In the genomic region with DNA sequence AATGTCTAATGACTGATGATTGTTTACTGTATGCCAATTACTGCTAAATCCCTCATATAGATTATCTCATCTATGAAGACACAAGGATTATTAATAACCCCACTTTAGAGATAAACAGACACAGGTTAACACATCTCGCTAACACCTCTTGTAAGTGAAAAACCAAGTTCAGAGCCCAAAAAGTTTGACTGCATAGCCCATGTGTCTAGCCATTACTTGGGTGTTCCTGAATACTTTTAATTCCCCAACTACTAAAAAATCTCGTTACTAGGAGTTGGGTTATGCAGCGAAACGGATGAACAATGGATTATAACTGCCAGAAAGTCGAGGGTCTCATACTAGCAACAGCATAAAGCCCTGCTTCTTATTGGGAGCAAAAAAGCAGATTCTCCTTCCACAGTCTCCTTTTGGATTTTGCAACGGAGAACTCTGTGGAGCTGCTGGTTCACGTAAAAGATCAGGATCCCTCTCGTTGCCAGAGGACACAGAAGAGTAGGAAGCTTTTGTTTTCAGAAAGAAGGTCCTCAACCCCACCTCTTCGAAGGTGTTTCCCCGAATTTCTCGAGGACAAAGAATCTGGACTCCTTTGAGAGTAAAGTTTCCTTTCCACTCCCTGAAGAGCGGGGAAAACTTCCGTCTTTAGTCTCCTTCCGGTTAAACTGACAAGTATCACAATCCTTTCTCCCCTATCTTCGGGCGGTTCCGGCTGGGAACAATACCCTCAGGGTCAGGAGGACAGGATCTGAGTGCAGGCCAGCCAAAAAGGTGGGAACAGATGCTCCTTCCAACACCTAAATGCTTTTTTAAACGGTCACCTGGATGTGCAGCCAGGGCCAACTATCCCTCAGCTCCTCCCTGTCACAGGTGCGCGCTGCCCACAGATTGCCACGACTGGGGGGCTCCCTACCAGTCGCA, we compare ENCODE assay signal across 8 cellular contexts. TPM values are rescaled to one million over a fixed set of nuclear protein-coding genes. Genes with fewer than 3 reads are reported as not detected.
DNase-seq lines count a peak whose midpoint lies in the region; ATAC-seq, FAIRE-seq and TF ChIP-seq lines count a peak whose summit lies in the region.

No MANE protein-coding gene starts in this region.

- peak overlapping the region; percentile 90 for H3K4me2 ChIP-seq in Karpas-422 (ENCODE audit: low read depth, low read length, poor library complexity, severe bottlenecking)

- TF ChIP-seq CTCF in WTC11 (IDR thresholded peaks at IDR 0.05) (no peak), fibroblast of the aortic adventitia (IDR thresholded peaks at IDR 0.05; ENCODE audit: insufficient read depth, low read length) (no peak)

- H3K4me3 Mint-ChIP-seq in WTC11 = peak overlapping the region; percentile 100
- peak overlapping the region; percentile 96 to 100 (median 100) for H3K4me3 Mint-ChIP-seq in naive thymus-derived CD8-positive, alpha-beta T cell

- H3K27me3 Mint-ChIP-seq in WTC11 (ENCODE audit: low read depth) = no peaks in the 10 kb centered on the region
- H3K27me3 Mint-ChIP-seq in naive thymus-derived CD8-positive, alpha-beta T cell = no peaks in the 10 kb centered on the region

- H3K9me3 Mint-ChIP-seq in WTC11 = no peaks in the 10 kb centered on the region
- H3K9me3 Mint-ChIP-seq in naive thymus-derived CD8-positive, alpha-beta T cell = no peaks in the 10 kb centered on the region

- peak overlapping the region; percentile 86 for H3K27ac ChIP-seq in Karpas-422 (ENCODE audit: low read length)

- H3K36me3 Mint-ChIP-seq in WTC11 = peaks cover 42% of the 10 kb centered on the region
- H3K36me3 Mint-ChIP-seq in naive thymus-derived CD8-positive, alpha-beta T cell = peaks cover 15 to 38% (median 26%) of the 10 kb centered on the region in 3 donors

- H3K27me3 ChIP-seq in Karpas-422 (ENCODE audit: low read length) = no peaks in the 10 kb centered on the region

- H4K20me1 ChIP-seq in Karpas-422 (ENCODE audit: insufficient read depth, low read depth, low read length) = no peaks in the 10 kb centered on the region

- H3K27ac Mint-ChIP-seq in WTC11 = peak overlapping the region; percentile 100
- peak overlapping the region; percentile 98 to 100 (median 100) for H3K27ac Mint-ChIP-seq in naive thymus-derived CD8-positive, alpha-beta T cell

- peak; percentile 17; the same call in 1 of the 2 replicates for TF ChIP-seq POLR2A in H54 (IDR thresholded peaks at IDR 0.05; ENCODE audit: low read depth, low read length)

- H3K4me1 Mint-ChIP-seq in WTC11 = peaks cover 22% of the 10 kb centered on the region
- H3K4me1 Mint-ChIP-seq in naive thymus-derived CD8-positive, alpha-beta T cell = peaks cover 20 to 56% (median 52%) of the 10 kb centered on the region in 4 donors

- DNase-seq in stimulated activated CD4-positive, alpha-beta T cell treated with anti-CD3 and anti-CD28 coated beads, Interleukin-12 subunit alpha, Interleukin-12 subunit beta, amount 100 ng/mL, for 48 hours (ENCODE audit: low read depth in 2 of 3, low spot score in 1 of 3) = peak in 2 of 3 donors; percentile 7 to 28
- DNase-seq in stimulated activated CD4-positive, alpha-beta T cell treated with anti-CD3 and anti-CD28 coated beads, Interleukin-4, amount 100 ng/mL, for 4 hours = no peak
- peak; percentile 20 for DNase-seq in H54 (ENCODE audit: insufficient read length, low spot score)
- DNase-seq in Karpas-422 = peak; percentile 73
- peak; percentile 35 for DNase-seq in WTC11 (ENCODE audit: low spot score)
- peak; percentile 55 for DNase-seq in fibroblast of the aortic adventitia (ENCODE audit: low read depth)
- peak in 2 of 10 donors; percentile 23 to 28 for DNase-seq in naive thymus-derived CD8-positive, alpha-beta T cell
- no peak for DNase-seq in retina

- H3K4me3 ChIP-seq in Karpas-422 (ENCODE audit: low read length) (peak overlapping the region; percentile 91), fibroblast of the aortic adventitia (ENCODE audit: low read depth, low read length) (peak overlapping the region; percentile 94)

- POLR2A ChIA-PET in WTC11 (lab: Charles Lee) = interaction anchor here (1.0 to 3.1 kb wide), 9 partner anchors 8 to 77 kb away, joined by 3 to 130 read pairs (median 6); a partner anchor contains a TSS
- POLR2A ChIA-PET in naive thymus-derived CD8-positive, alpha-beta T cell (lab: Charles Lee) = interaction anchor here (0.8 to 6.2 kb wide), 17 partner anchors 9 to 1253 kb away, joined by 3 to 430 read pairs (median 5); a partner anchor contains a TSS

- CTCF ChIA-PET in WTC11 (lab: Charles Lee) = interaction anchor here (1.3 to 3.1 kb wide), 5 partner anchors 22 to 75 kb away, joined by 5 to 17 read pairs (median 14); a partner anchor contains a TSS

- H3K9me3 ChIP-seq in Karpas-422 (ENCODE audit: low read length) = no peaks in the 10 kb centered on the region

- no peak for FAIRE-seq in H54 (lab: Jason Lieb, UNC)

- peak; percentile 4 for ATAC-seq in WTC11
- peak; percentile 7 to 18 for ATAC-seq in naive thymus-derived CD8-positive, alpha-beta T cell

- H3K79me2 ChIP-seq in Karpas-422 (ENCODE audit: low read length) = peaks cover 29% of the 10 kb centered on the region

- H2AFZ ChIP-seq in Karpas-422 (ENCODE audit: low read length) = peak overlapping the region; percentile 65; the same call in 1 of the 2 replicates

- H3K9ac ChIP-seq in Karpas-422 (ENCODE audit: low read length) = peak overlapping the region; percentile 91

- peaks cover 17% of the 10 kb centered on the region for H3K4me1 ChIP-seq in Karpas-422 (ENCODE audit: low read length)

- peaks cover 37% of the 10 kb centered on the region for H3K36me3 ChIP-seq in Karpas-422 (ENCODE audit: insufficient read depth, low read length)

- no peaks in the 10 kb centered on the region for H3K9me2 ChIP-seq in Karpas-422 (replicated peaks; ENCODE audit: insufficient read depth, low read length)

TF ChIP-seq in WTC11, 78 proteins besides CTCF, POLR2A, EP300 and RAD21:
- TF ChIP-seq, protein P1, sequence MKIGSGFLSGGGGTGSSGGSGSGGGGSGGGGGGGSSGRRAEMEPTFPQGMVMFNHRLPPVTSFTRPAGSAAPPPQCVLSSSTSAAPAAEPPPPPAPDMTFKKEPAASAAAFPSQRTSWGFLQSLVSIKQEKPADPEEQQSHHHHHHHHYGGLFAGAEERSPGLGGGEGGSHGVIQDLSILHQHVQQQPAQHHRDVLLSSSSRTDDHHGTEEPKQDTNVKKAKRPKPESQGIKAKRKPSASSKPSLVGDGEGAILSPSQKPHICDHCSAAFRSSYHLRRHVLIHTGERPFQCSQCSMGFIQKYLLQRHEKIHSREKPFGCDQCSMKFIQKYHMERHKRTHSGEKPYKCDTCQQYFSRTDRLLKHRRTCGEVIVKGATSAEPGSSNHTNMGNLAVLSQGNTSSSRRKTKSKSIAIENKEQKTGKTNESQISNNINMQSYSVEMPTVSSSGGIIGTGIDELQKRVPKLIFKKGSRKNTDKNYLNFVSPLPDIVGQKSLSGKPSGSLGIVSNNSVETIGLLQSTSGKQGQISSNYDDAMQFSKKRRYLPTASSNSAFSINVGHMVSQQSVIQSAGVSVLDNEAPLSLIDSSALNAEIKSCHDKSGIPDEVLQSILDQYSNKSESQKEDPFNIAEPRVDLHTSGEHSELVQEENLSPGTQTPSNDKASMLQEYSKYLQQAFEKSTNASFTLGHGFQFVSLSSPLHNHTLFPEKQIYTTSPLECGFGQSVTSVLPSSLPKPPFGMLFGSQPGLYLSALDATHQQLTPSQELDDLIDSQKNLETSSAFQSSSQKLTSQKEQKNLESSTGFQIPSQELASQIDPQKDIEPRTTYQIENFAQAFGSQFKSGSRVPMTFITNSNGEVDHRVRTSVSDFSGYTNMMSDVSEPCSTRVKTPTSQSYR (CRISPR knock-in tag; IDR thresholded peaks at IDR 0.05) = 0 out of 2 replicates have a peak, but pooled peaks have one; percentile 8
- no peak for TF ChIP-seq TEAD1 (CRISPR knock-in tag; IDR thresholded peaks at IDR 0.05)
- peak; percentile 65; the same call in 1 of the 2 replicates for TF ChIP-seq ATF1 (CRISPR knock-in tag; IDR thresholded peaks at IDR 0.05)

RNA-seq across cellular contexts. Expression of a gene that starts 0.9 kb away (rescaled TPM):
- total RNA-seq in Karpas-422 (2014; rRNA removed; shearing (Covaris generic); ENCODE audit: low replicate concordance) = 22.7 and 51.4 TPM in 2 replicates
- total RNA-seq in WTC11 (2021) (44.9 to 49.5 TPM (median 48.7 TPM) in 3 replicates), fibroblast of the aortic adventitia (ENCODE audit: low replicate concordance) (30.3 and 60.6 TPM in 2 replicates)
- total RNA-seq in naive thymus-derived CD8-positive, alpha-beta T cell = 100 to 1,000 TPM; 173 to 175 TPM
- 10 to 100 TPM; 14.6 to 18.6 (median 17.0) TPM for polyA plus RNA-seq in naive thymus-derived CD8-positive, alpha-beta T cell

RNA-seq across cellular contexts. Expression of a gene that starts 48.2 kb away (rescaled TPM):
- 304 and 548 TPM in 2 replicates for total RNA-seq in Karpas-422 (2014; rRNA removed; shearing (Covaris generic); ENCODE audit: low replicate concordance)
- total RNA-seq in WTC11 (2021) (779 to 918 TPM (median 906 TPM) in 3 replicates), fibroblast of the aortic adventitia (ENCODE audit: low replicate concordance) (647 and 1,086 TPM in 2 replicates)
- 100 to 1,000 TPM; 631 to 638 TPM for total RNA-seq in naive thymus-derived CD8-positive, alpha-beta T cell
- polyA plus RNA-seq in naive thymus-derived CD8-positive, alpha-beta T cell = 100 to 1,000 TPM; 315 to 425 (median 340) TPM

Comparison
In these comparisons a context has a peak if more than half of its experiments do, and no peak if none do; other contexts are left out.
1. DNase-seq: peak in stimulated activated CD4-positive, alpha-beta T cell treated with anti-CD3 and anti-CD28 coated beads, Interleukin-12 subunit alpha, Interleukin-12 subunit beta, amount 100 ng/mL, for 48 hours (2 of 3), H54 (single experiment), Karpas-422 (single experiment), WTC11 (single experiment) and fibroblast of the aortic adventitia (single experiment); none in stimulated activated CD4-positive, alpha-beta T cell treated with anti-CD3 and anti-CD28 coated beads, Interleukin-4, amount 100 ng/mL, for 4 hours (0 of 2) and retina (single experiment).